ENCODE assay signal across 1 cellular context in genomic region chr2:119223521-119224390, GRCh38.
TF ChIP-seq lines count a peak whose summit lies in the region.

A gene with protein sequence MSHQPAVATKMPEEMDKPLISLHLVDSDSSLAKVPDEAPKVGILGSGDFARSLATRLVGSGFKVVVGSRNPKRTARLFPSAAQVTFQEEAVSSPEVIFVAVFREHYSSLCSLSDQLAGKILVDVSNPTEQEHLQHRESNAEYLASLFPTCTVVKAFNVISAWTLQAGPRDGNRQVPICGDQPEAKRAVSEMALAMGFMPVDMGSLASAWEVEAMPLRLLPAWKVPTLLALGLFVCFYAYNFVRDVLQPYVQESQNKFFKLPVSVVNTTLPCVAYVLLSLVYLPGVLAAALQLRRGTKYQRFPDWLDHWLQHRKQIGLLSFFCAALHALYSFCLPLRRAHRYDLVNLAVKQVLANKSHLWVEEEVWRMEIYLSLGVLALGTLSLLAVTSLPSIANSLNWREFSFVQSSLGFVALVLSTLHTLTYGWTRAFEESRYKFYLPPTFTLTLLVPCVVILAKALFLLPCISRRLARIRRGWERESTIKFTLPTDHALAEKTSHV (plus strand): TSS chr2:119223834. CDS start chr2:119231013, 7,179 bp downstream.

TF ChIP-seq in GM12878, 131 proteins besides CTCF, POLR2A, EP300 and RAD21 (continued from another document):
- TF ChIP-seq MYC (IDR thresholded peaks at IDR 0.05; ENCODE audit: insufficient read depth, insufficient read length, insufficient replicate concordance, low read length, severe bottlenecking) = peak; percentile 81
- peak; percentile 76 for TF ChIP-seq DPF2 (IDR thresholded peaks at IDR 0.05)
- TF ChIP-seq, protein P1, sequence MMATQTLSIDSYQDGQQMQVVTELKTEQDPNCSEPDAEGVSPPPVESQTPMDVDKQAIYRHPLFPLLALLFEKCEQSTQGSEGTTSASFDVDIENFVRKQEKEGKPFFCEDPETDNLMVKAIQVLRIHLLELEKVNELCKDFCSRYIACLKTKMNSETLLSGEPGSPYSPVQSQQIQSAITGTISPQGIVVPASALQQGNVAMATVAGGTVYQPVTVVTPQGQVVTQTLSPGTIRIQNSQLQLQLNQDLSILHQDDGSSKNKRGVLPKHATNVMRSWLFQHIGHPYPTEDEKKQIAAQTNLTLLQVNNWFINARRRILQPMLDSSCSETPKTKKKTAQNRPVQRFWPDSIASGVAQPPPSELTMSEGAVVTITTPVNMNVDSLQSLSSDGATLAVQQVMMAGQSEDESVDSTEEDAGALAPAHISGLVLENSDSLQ (IDR thresholded peaks at IDR 0.05) = no peak
- TF ChIP-seq, protein P2, sequence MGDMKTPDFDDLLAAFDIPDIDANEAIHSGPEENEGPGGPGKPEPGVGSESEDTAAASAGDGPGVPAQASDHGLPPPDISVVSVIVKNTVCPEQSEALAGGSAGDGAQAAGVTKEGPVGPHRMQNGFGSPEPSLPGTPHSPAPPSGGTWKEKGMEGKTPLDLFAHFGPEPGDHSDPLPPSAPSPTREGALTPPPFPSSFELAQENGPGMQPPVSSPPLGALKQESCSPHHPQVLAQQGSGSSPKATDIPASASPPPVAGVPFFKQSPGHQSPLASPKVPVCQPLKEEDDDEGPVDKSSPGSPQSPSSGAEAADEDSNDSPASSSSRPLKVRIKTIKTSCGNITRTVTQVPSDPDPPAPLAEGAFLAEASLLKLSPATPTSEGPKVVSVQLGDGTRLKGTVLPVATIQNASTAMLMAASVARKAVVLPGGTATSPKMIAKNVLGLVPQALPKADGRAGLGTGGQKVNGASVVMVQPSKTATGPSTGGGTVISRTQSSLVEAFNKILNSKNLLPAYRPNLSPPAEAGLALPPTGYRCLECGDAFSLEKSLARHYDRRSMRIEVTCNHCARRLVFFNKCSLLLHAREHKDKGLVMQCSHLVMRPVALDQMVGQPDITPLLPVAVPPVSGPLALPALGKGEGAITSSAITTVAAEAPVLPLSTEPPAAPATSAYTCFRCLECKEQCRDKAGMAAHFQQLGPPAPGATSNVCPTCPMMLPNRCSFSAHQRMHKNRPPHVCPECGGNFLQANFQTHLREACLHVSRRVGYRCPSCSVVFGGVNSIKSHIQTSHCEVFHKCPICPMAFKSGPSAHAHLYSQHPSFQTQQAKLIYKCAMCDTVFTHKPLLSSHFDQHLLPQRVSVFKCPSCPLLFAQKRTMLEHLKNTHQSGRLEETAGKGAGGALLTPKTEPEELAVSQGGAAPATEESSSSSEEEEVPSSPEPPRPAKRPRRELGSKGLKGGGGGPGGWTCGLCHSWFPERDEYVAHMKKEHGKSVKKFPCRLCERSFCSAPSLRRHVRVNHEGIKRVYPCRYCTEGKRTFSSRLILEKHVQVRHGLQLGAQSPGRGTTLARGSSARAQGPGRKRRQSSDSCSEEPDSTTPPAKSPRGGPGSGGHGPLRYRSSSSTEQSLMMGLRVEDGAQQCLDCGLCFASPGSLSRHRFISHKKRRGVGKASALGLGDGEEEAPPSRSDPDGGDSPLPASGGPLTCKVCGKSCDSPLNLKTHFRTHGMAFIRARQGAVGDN (IDR thresholded peaks at IDR 0.05) = 0 out of 2 replicates have a peak, but pooled peaks have one; percentile 24
- TF ChIP-seq, protein P3, sequence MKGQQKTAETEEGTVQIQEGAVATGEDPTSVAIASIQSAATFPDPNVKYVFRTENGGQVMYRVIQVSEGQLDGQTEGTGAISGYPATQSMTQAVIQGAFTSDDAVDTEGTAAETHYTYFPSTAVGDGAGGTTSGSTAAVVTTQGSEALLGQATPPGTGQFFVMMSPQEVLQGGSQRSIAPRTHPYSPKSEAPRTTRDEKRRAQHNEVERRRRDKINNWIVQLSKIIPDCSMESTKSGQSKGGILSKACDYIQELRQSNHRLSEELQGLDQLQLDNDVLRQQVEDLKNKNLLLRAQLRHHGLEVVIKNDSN (IDR thresholded peaks at IDR 0.05; ENCODE audit: borderline replicate concordance, extremely low read length, insufficient read depth, low read depth, low read length) = peak; percentile 67
- no peak for TF ChIP-seq NBN (IDR thresholded peaks at IDR 0.05)
- TF ChIP-seq RAD51 (IDR thresholded peaks at IDR 0.05) = no peak
- peak; percentile 86 to 96 for TF ChIP-seq BHLHE40 (IDR thresholded peaks at IDR 0.05; ENCODE audit: borderline replicate concordance in 1 of 2, low read depth in 2 of 2, low read length in 1 of 2)
- 0 out of 2 replicates have a peak, but pooled peaks have one; percentile 19 for TF ChIP-seq BACH1 (IDR thresholded peaks at IDR 0.05; ENCODE audit: borderline replicate concordance)
- TF ChIP-seq SPI1 (IDR thresholded peaks at IDR 0.05; ENCODE audit: borderline replicate concordance, insufficient read depth, low read depth, low read length) = peak; percentile 35; the same call in 1 of the 2 replicates
- 0 out of 2 replicates have a peak, but pooled peaks have one; percentile 29 for TF ChIP-seq TCF3 (IDR thresholded peaks at IDR 0.05; ENCODE audit: borderline replicate concordance, insufficient read depth, low read depth, low read length)
- peak; percentile 58; the same call in 1 of the 2 replicates for TF ChIP-seq NKRF (conservative IDR thresholded peaks at IDR 0.05)
- TF ChIP-seq, protein P4, sequence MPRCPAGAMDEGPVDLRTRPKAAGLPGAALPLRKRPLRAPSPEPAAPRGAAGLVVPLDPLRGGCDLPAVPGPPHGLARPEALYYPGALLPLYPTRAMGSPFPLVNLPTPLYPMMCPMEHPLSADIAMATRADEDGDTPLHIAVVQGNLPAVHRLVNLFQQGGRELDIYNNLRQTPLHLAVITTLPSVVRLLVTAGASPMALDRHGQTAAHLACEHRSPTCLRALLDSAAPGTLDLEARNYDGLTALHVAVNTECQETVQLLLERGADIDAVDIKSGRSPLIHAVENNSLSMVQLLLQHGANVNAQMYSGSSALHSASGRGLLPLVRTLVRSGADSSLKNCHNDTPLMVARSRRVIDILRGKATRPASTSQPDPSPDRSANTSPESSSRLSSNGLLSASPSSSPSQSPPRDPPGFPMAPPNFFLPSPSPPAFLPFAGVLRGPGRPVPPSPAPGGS (IDR thresholded peaks at IDR 0.05; ENCODE audit: borderline replicate concordance, insufficient read depth, low read depth, low read length, poor library complexity, severe bottlenecking) = no peak
- no peak for TF ChIP-seq ZNF274 (IDR thresholded peaks at IDR 0.05; ENCODE audit: insufficient read depth, insufficient read length)
- TF ChIP-seq FOS (IDR thresholded peaks at IDR 0.05; ENCODE audit: borderline replicate concordance, extremely low read depth, insufficient read length) = no peak
- no peak for TF ChIP-seq TCF12 (IDR thresholded peaks at IDR 0.05; ENCODE audit: low read depth, low read length)
- TF ChIP-seq MXI1 (IDR thresholded peaks at IDR 0.05; ENCODE audit: low read depth, low read length) = peak; percentile 88
- peak; percentile 30 for TF ChIP-seq USF2 (IDR thresholded peaks at IDR 0.05; ENCODE audit: borderline replicate concordance, low read depth, low read length)
- TF ChIP-seq RB1 (IDR thresholded peaks at IDR 0.05; ENCODE audit: borderline replicate concordance) = peak; percentile 50; the same call in 1 of the 2 replicates
- no peak for TF ChIP-seq SREBF1 (IDR thresholded peaks at IDR 0.05; ENCODE audit: low read length)
- TF ChIP-seq PAX5 (IDR thresholded peaks at IDR 0.05; ENCODE audit: borderline replicate concordance, low read depth, low read length) = no peak
- TF ChIP-seq EGR1 (IDR thresholded peaks at IDR 0.05; ENCODE audit: borderline replicate concordance in 1 of 2, low read depth in 2 of 2, low read length in 2 of 2) = no peak
- TF ChIP-seq IKZF1 (conservative IDR thresholded peaks at IDR 0.05) = peak; percentile 91
- TF ChIP-seq BCLAF1 (IDR thresholded peaks at IDR 0.05) = no peak
- no peak for TF ChIP-seq SUPT20H (IDR thresholded peaks at IDR 0.05; ENCODE audit: borderline replicate concordance, control insufficient read depth, low read depth, low read length)
- no peak for TF ChIP-seq E2F8 (IDR thresholded peaks at IDR 0.05; ENCODE audit: low read depth, partially characterized antibody)
- TF ChIP-seq MTA3 (IDR thresholded peaks at IDR 0.05; ENCODE audit: borderline replicate concordance, low read length) = no peak
- TF ChIP-seq LARP7 (IDR thresholded peaks at IDR 0.05) = peak; percentile 49; the same call in 1 of the 2 replicates
- TF ChIP-seq CREB1 (IDR thresholded peaks at IDR 0.05; ENCODE audit: low read depth) = no peak
- TF ChIP-seq NFYA (IDR thresholded peaks at IDR 0.05; ENCODE audit: borderline replicate concordance, low read depth, low read length) = no peak
- TF ChIP-seq ZSCAN29 (IDR thresholded peaks at IDR 0.05) = no peak
- no peak for TF ChIP-seq HDAC2 (IDR thresholded peaks at IDR 0.05)
- TF ChIP-seq, protein P5, sequence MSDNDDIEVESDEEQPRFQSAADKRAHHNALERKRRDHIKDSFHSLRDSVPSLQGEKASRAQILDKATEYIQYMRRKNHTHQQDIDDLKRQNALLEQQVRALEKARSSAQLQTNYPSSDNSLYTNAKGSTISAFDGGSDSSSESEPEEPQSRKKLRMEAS (IDR thresholded peaks at IDR 0.05; ENCODE audit: low read depth, low read length) = peak; percentile 71; the same call in 1 of the 2 replicates
